Comparison of ENCODE assay signal across 12 cellular contexts in genomic region chr4:2923678-2924173, GRCh38. TPM values are rescaled to one million over a fixed set of nuclear protein-coding genes. Genes with fewer than 3 reads are reported as not detected.
DNase-seq lines count a peak whose midpoint lies in the region; ATAC-seq and TF ChIP-seq lines count a peak whose summit lies in the region.
"Had no signal": no experiment of that assay in that cellular context is flagged by ENCODE, and none has a peak within 500 bp of the region (broad histone marks: within the 10 kb centered on the region; RNA-seq: fewer than 3 reads in every experiment).

No MANE protein-coding gene starts in this region.

- ATAC-seq in activated CD8-positive, alpha-beta memory T cell treated with anti-CD3 and anti-CD28 coated beads, Interleukin-2, amount 10 ng/mL, durations not matched to agents 7 days and 5 days: peak; percentile 16
- ATAC-seq in foreskin keratinocyte: no peak
- no peak for ATAC-seq in HG02759 (IDR thresholded peaks at IDR 0.05; ENCODE audit: unreplicated experiment)
- no peak for ATAC-seq in GM21825 (IDR thresholded peaks at IDR 0.05; ENCODE audit: unreplicated experiment)

- 96% methylated on average over 16 of the region's 16 CpGs for WGBS in smooth muscle cell (ENCODE audit: low lambda C conversion rate)

- DNase-seq in activated CD8-positive, alpha-beta memory T cell treated with anti-CD3 and anti-CD28 coated beads, Interleukin-2, amount 10 ng/mL, durations not matched to agents 7 days and 5 days: no peak
- no peak for DNase-seq in activated CD8-positive, alpha-beta memory T cell treated with anti-CD3 and anti-CD28 coated beads for 24 hours
- no peak for DNase-seq in foreskin keratinocyte
- DNase-seq in smooth muscle cell (lab: John Stamatoyannopoulos, UW; ENCODE audit: unreplicated experiment): no peak
- DNase-seq in NCI-H526 treated with DMSO at 0.1 percent for 48 hours (lab: John Stamatoyannopoulos, UW): no peak
- DNase-seq: ACHN; activated CD4-positive, alpha-beta T cell treated with anti-CD3 and anti-CD28 coated beads, Interleukin-2, amount 50 U/mL, for 1 hour; SHP77 treated with DMSO at 0.1 percent for 48 hours had no signal

- H3K4me1 ChIP-seq in foreskin keratinocyte (peaks cover 5% of the 10 kb centered on the region), smooth muscle cell (ENCODE audit: low read depth) (peaks cover 12% of the 10 kb centered on the region)

- H3K27ac Mint-ChIP-seq in activated CD8-positive, alpha-beta memory T cell treated with anti-CD3 and anti-CD28 coated beads, Interleukin-2, amount 10 ng/mL, durations not matched to agents 7 days and 5 days: peak overlapping the region; percentile 70

- H2AFZ ChIP-seq in smooth muscle cell (ENCODE audit: low read depth): no peak overlapping the region

- H3K4me1 Mint-ChIP-seq in activated CD8-positive, alpha-beta memory T cell treated with anti-CD3 and anti-CD28 coated beads, Interleukin-2, amount 10 ng/mL, durations not matched to agents 7 days and 5 days: peaks cover 35% of the 10 kb centered on the region

- H3F3A ChIP-seq in smooth muscle cell (ENCODE audit: low read depth): no peaks in the 10 kb centered on the region

- H3K27me3 ChIP-seq in foreskin keratinocyte: no peaks in the 10 kb centered on the region
- H3K27me3 ChIP-seq in smooth muscle cell (ENCODE audit: low read depth): no peaks in the 10 kb centered on the region

- H4K20me1 ChIP-seq in smooth muscle cell (ENCODE audit: low read depth): peaks cover 8% of the 10 kb centered on the region

- TF ChIP-seq CTCF in VCaP (conservative IDR thresholded peaks at IDR 0.05) (no peak), foreskin keratinocyte (conservative IDR thresholded peaks at IDR 0.05) (no peak), smooth muscle cell (IDR thresholded peaks at IDR 0.05; ENCODE audit: borderline replicate concordance, insufficient read depth, poor library complexity, severe bottlenecking) (no peak)

- CTCF ChIA-PET in activated CD8-positive, alpha-beta memory T cell treated with anti-CD3 and anti-CD28 coated beads, Interleukin-2, amount 10 ng/mL, durations not matched to agents 7 days and 5 days (lab: Charles Lee): interaction anchor here (0.9 to 2.6 kb wide), 5 partner anchors 9 to 160 kb away, joined by 3 to 5 read pairs (median 3); no protein-coding TSS in a partner anchor

- H3K4me3 Mint-ChIP-seq in activated CD8-positive, alpha-beta memory T cell treated with anti-CD3 and anti-CD28 coated beads, Interleukin-2, amount 10 ng/mL, durations not matched to agents 7 days and 5 days: no peak overlapping the region
- H3K4me3 Mint-ChIP-seq: brain had no signal

- peaks cover 26% of the 10 kb centered on the region for H3K79me2 ChIP-seq in smooth muscle cell (ENCODE audit: low read depth)

- no peak overlapping the region for H3K4me2 ChIP-seq in smooth muscle cell

- peaks cover 3% of the 10 kb centered on the region for H3K9me3 Mint-ChIP-seq in activated CD8-positive, alpha-beta memory T cell treated with anti-CD3 and anti-CD28 coated beads, Interleukin-2, amount 10 ng/mL, durations not matched to agents 7 days and 5 days (ENCODE audit: low read depth)

- peaks cover 52% of the 10 kb centered on the region for H3K36me3 Mint-ChIP-seq in activated CD8-positive, alpha-beta memory T cell treated with anti-CD3 and anti-CD28 coated beads, Interleukin-2, amount 10 ng/mL, durations not matched to agents 7 days and 5 days

- H3K9me3 ChIP-seq in smooth muscle cell (replicated peaks; ENCODE audit: low read depth): no peaks in the 10 kb centered on the region

- H3K27me3 Mint-ChIP-seq in activated CD8-positive, alpha-beta memory T cell treated with anti-CD3 and anti-CD28 coated beads, Interleukin-2, amount 10 ng/mL, durations not matched to agents 7 days and 5 days: no peaks in the 10 kb centered on the region
- H3K27me3 Mint-ChIP-seq: brain had no signal

- peak overlapping the region; percentile 69 for H3K27ac ChIP-seq in VCaP
- peak overlapping the region; percentile 31 for H3K27ac ChIP-seq in foreskin keratinocyte
- H3K27ac ChIP-seq in smooth muscle cell (ENCODE audit: low read depth): peak overlapping the region; percentile 91

- H3K36me3 ChIP-seq in smooth muscle cell (ENCODE audit: low read depth): no peaks in the 10 kb centered on the region

- no peak overlapping the region for H3K4me3 ChIP-seq in smooth muscle cell

- H3K9ac ChIP-seq in smooth muscle cell (ENCODE audit: low read depth): peak overlapping the region; percentile 61

RNA-seq across cellular contexts. Expression of gene NOP14, which starts 39.5 kb away (rescaled TPM):
- total RNA-seq in activated CD8-positive, alpha-beta memory T cell treated with anti-CD3 and anti-CD28 coated beads, Interleukin-2, amount 10 ng/mL, durations not matched to agents 7 days and 5 days: 10 to 100 TPM; 47.9 to 81.0 TPM
- total RNA-seq in foreskin keratinocyte (42.2 and 52.5 TPM in 2 replicates), smooth muscle cell (12.9 and 18.5 TPM in 2 replicates)
- polyA plus RNA-seq in foreskin keratinocyte (27.3 and 34.3 TPM in 2 replicates), smooth muscle cell (10.0 and 10.9 TPM in 2 replicates)

RNA-seq across cellular contexts. Expression of gene GRK4, which starts 39.6 kb away (rescaled TPM):
- 1 to 10 TPM; 3.0 to 4.4 TPM for total RNA-seq in activated CD8-positive, alpha-beta memory T cell treated with anti-CD3 and anti-CD28 coated beads, Interleukin-2, amount 10 ng/mL, durations not matched to agents 7 days and 5 days
- total RNA-seq in foreskin keratinocyte: 2.7 and 2.8 TPM in 2 replicates
- polyA plus RNA-seq in foreskin keratinocyte: 1.8 and 2.0 TPM in 2 replicates
- 5.2 and 6.5 TPM in 2 replicates for total RNA-seq in smooth muscle cell
- polyA plus RNA-seq in smooth muscle cell: 5.9 and 6.9 TPM in 2 replicates

Comparison
In these comparisons a context has a peak if more than half of its experiments do, and no peak if none do; other contexts are left out.
1. H3K27ac ChIP-seq: peak in every context shown above with its lines; median percentile 91 in smooth muscle cell; 69 in VCaP; 31 in foreskin keratinocyte.